In genomic region chrX:154761977-154762528, GRCh38 we compare ENCODE assay signal across 8 cellular contexts. TPM values are rescaled to one million over a fixed set of nuclear protein-coding genes. Genes with fewer than 3 reads are reported as not detected.
DNase-seq lines count a peak whose midpoint lies in the region; ATAC-seq and TF ChIP-seq lines count a peak whose summit lies in the region.

No MANE protein-coding gene starts in this region.

- no peaks in the 10 kb centered on the region for H3K27me3 ChIP-seq in WERI-Rb-1 (ENCODE audit: insufficient read depth, low read depth, severe bottlenecking)

- CTCF ChIA-PET in HEK293 (lab: Yijun Ruan, JAX): interaction anchor here (1.2 kb wide), 1 partner anchor 13 kb away, joined by 10 read pairs; no protein-coding TSS in a partner anchor

- DNase-seq in WERI-Rb-1 (no peak), glutamatergic neuron (no peak), activated gamma-delta T cell treated with Interleukin-2 at 50 U/mL for 16 hours (no peak)
- no peak for DNase-seq in stimulated activated effector memory CD8-positive, alpha-beta T cell treated with anti-CD3 and anti-CD28 coated beads, Interleukin-12 subunit alpha, Interleukin-12 subunit beta, amount 100 ng/mL, for 72 hours (ENCODE audit: low spot score in 2 of 2)
- no peak for DNase-seq in activated effector memory CD4-positive, alpha-beta T cell treated with Interleukin-2 at 50 U/mL for 16 hours

- no peak for TF ChIP-seq CTCF in 22Rv1 (IDR thresholded peaks at IDR 0.05)
- TF ChIP-seq CTCF in HEK293 (tag by site-specific recombination; IDR thresholded peaks at IDR 0.05): no peak
- TF ChIP-seq CTCF in WERI-Rb-1 (IDR thresholded peaks at IDR 0.05; ENCODE audit: low read depth, low read length): no peak
- no peak for TF ChIP-seq CTCF in glutamatergic neuron (IDR thresholded peaks at IDR 0.05; ENCODE audit: partially characterized antibody, unreplicated experiment)

- no peaks in the 10 kb centered on the region for H3K4me1 ChIP-seq in HEK293 (ENCODE audit: control insufficient read depth, insufficient read depth, low read length)

- peaks cover 4% of the 10 kb centered on the region for H3K27me3 Mint-ChIP-seq in glutamatergic neuron (ENCODE audit: unreplicated experiment)

- H3K4me3 Mint-ChIP-seq in glutamatergic neuron (ENCODE audit: unreplicated experiment): peak overlapping the region; percentile 92
- H3K4me3 Mint-ChIP-seq in stimulated activated effector memory CD8-positive, alpha-beta T cell treated with anti-CD3 and anti-CD28 coated beads, Interleukin-12 subunit alpha, Interleukin-12 subunit beta, amount 100 ng/mL, for 72 hours: peak overlapping the region; percentile 78

- H3K27ac Mint-ChIP-seq in glutamatergic neuron (ENCODE audit: unreplicated experiment): peak overlapping the region; percentile 99
- peak overlapping the region; percentile 91 for H3K27ac Mint-ChIP-seq in stimulated activated effector memory CD8-positive, alpha-beta T cell treated with anti-CD3 and anti-CD28 coated beads, Interleukin-12 subunit alpha, Interleukin-12 subunit beta, amount 100 ng/mL, for 72 hours

- ATAC-seq in stimulated activated effector memory CD8-positive, alpha-beta T cell treated with anti-CD3 and anti-CD28 coated beads, Interleukin-12 subunit alpha, Interleukin-12 subunit beta, amount 100 ng/mL, for 72 hours: no peak
- ATAC-seq in HG02798 (IDR thresholded peaks at IDR 0.05; ENCODE audit: poor library complexity, unreplicated experiment): no peak

- no peaks in the 10 kb centered on the region for H3K9me3 Mint-ChIP-seq in glutamatergic neuron (ENCODE audit: unreplicated experiment)
- H3K9me3 Mint-ChIP-seq in stimulated activated effector memory CD8-positive, alpha-beta T cell treated with anti-CD3 and anti-CD28 coated beads, Interleukin-12 subunit alpha, Interleukin-12 subunit beta, amount 100 ng/mL, for 72 hours: no peaks in the 10 kb centered on the region

- H3K9me3 ChIP-seq in HEK293 (ENCODE audit: control insufficient read depth, insufficient read depth, low read depth, low read length): no peaks in the 10 kb centered on the region
- peaks cover 2% of the 10 kb centered on the region for H3K9me3 ChIP-seq in WERI-Rb-1 (ENCODE audit: severe bottlenecking)

- H3K4me3 ChIP-seq in HEK293 (ENCODE audit: low read depth, low read length) (peak overlapping the region; percentile 36), WERI-Rb-1 (ENCODE audit: low read depth, low read length) (peak overlapping the region; percentile 90)

- H3K4me1 Mint-ChIP-seq in glutamatergic neuron (ENCODE audit: low read depth, unreplicated experiment): peaks cover 10% of the 10 kb centered on the region
- peaks cover 21% of the 10 kb centered on the region for H3K4me1 Mint-ChIP-seq in stimulated activated effector memory CD8-positive, alpha-beta T cell treated with anti-CD3 and anti-CD28 coated beads, Interleukin-12 subunit alpha, Interleukin-12 subunit beta, amount 100 ng/mL, for 72 hours

- H3K36me3 ChIP-seq in HEK293 (ENCODE audit: control insufficient read depth in 2 of 2, insufficient read depth in 1 of 2, low read length in 2 of 2) (peaks cover 4 to 26% of the 10 kb centered on the region in 2 experiments; a peak in 2 of 3 replicates), WERI-Rb-1 (peaks cover 33% of the 10 kb centered on the region)

- H3K27ac ChIP-seq in 22Rv1 (peak overlapping the region; percentile 78), HEK293 (ENCODE audit: extremely low read depth, low read depth, low read length) (peak overlapping the region; percentile 49), WERI-Rb-1 (peak overlapping the region; percentile 85)

- H3K36me3 Mint-ChIP-seq in glutamatergic neuron (ENCODE audit: unreplicated experiment): no peaks in the 10 kb centered on the region
- peaks cover 42% of the 10 kb centered on the region for H3K36me3 Mint-ChIP-seq in stimulated activated effector memory CD8-positive, alpha-beta T cell treated with anti-CD3 and anti-CD28 coated beads, Interleukin-12 subunit alpha, Interleukin-12 subunit beta, amount 100 ng/mL, for 72 hours

- POLR2A ChIA-PET in HEK293 (lab: Yijun Ruan, JAX): interaction anchor here (1.2 to 4.2 kb wide), 5 partner anchors 12 to 43 kb away, joined by 5 to 22 read pairs (median 6); partner anchors contain the start of genes GAB3 and MPP1

TF ChIP-seq in HEK293, 187 proteins besides CTCF, POLR2A, EP300 and RAD21:
- TF ChIP-seq ZNF274 (IDR thresholded peaks at IDR 0.05; ENCODE audit: low read length): no peak
- no peak for TF ChIP-seq ZNF274 (tag by site-specific recombination; IDR thresholded peaks at IDR 0.05; ENCODE audit: borderline replicate concordance)
- TF ChIP-seq ZNF658 (tag by site-specific recombination; IDR thresholded peaks at IDR 0.05): no peak
- peak; percentile 33; the same call in 1 of the 2 replicates for TF ChIP-seq PRDM1 (tag by site-specific recombination; IDR thresholded peaks at IDR 0.05)
- TF ChIP-seq ZNF600 (tag by site-specific recombination; IDR thresholded peaks at IDR 0.05): no peak
- TF ChIP-seq SCRT2 (tag by site-specific recombination; IDR thresholded peaks at IDR 0.05): peak; percentile 46; the same call in 1 of the 2 replicates
- TF ChIP-seq PRDM4 (tag by site-specific recombination; IDR thresholded peaks at IDR 0.05): no peak
- TF ChIP-seq ZNF335 (tag by site-specific recombination; conservative IDR thresholded peaks at IDR 0.05): 0 out of 2 replicates have a peak, but pooled peaks have one; percentile 9
- TF ChIP-seq ZNF133 (tag by site-specific recombination; IDR thresholded peaks at IDR 0.05): no peak
- no peak for TF ChIP-seq ZNF350 (tag by site-specific recombination; IDR thresholded peaks at IDR 0.05)
- no peak for TF ChIP-seq ZSCAN30 (tag by site-specific recombination; IDR thresholded peaks at IDR 0.05)
- TF ChIP-seq BCL6B (tag by site-specific recombination; IDR thresholded peaks at IDR 0.05): no peak
- TF ChIP-seq ZNF174 (tag by site-specific recombination; IDR thresholded peaks at IDR 0.05): no peak
- TF ChIP-seq ZBTB1 (tag by site-specific recombination; IDR thresholded peaks at IDR 0.05): no peak
- TF ChIP-seq ZNF311 (tag by site-specific recombination; IDR thresholded peaks at IDR 0.05; ENCODE audit: borderline replicate concordance): no peak
- no peak for TF ChIP-seq SP2 (tag by site-specific recombination; IDR thresholded peaks at IDR 0.05)
- TF ChIP-seq ZNF248 (tag by site-specific recombination; IDR thresholded peaks at IDR 0.05): no peak
- no peak for TF ChIP-seq ZNF585B (tag by site-specific recombination; IDR thresholded peaks at IDR 0.05)
- TF ChIP-seq ZBTB17 (tag by site-specific recombination; IDR thresholded peaks at IDR 0.05): no peak
- TF ChIP-seq ZNF704 (tag by site-specific recombination; IDR thresholded peaks at IDR 0.05): no peak
- no peak for TF ChIP-seq YY2 (tag by site-specific recombination; IDR thresholded peaks at IDR 0.05)
- TF ChIP-seq BCL11B (tag by site-specific recombination; IDR thresholded peaks at IDR 0.05; ENCODE audit: low read depth): no peak
TF ChIP-seq in HEK293: peak in this region for 3.

RNA-seq across cellular contexts. Expression of gene DKC1, which starts 0.6 kb away (rescaled TPM):
- total RNA-seq in glutamatergic neuron (ENCODE audit: unreplicated experiment): 46.8 TPM

RNA-seq across cellular contexts. Expression of gene GAB3, which starts 11.2 kb away (rescaled TPM):
- 9.6 TPM for total RNA-seq in glutamatergic neuron (ENCODE audit: unreplicated experiment)

RNA-seq across cellular contexts. Expression of gene MPP1, which starts 43.2 kb away (rescaled TPM):
- 12.7 TPM for total RNA-seq in glutamatergic neuron (ENCODE audit: unreplicated experiment)
